ENCODE assay signal across 1 cellular context in genomic region chr6:27250955-27251671, GRCh38.
TF ChIP-seq lines count a peak whose summit lies in the region.

No MANE protein-coding gene starts in this region.

TF ChIP-seq in K562, 482 proteins besides CTCF, POLR2A, EP300 and RAD21 (continued from another document and continues in another):
- TF ChIP-seq JUN (IDR thresholded peaks at IDR 0.05; ENCODE audit: borderline replicate concordance, low read depth, low read length) (peak; percentile 39; the same call in 1 of the 2 replicates), JUN (CRISPR knock-in tag; IDR thresholded peaks at IDR 0.05; ENCODE audit: borderline replicate concordance) (no peak), ZNF212 (CRISPR knock-in tag; IDR thresholded peaks at IDR 0.05) (no peak), EZH2 (IDR thresholded peaks at IDR 0.05; ENCODE audit: borderline replicate concordance, low read depth, low read length) (no peak), CHD7 (IDR thresholded peaks at IDR 0.05; ENCODE audit: low read depth, low read length) (no peak), NR0B1 (IDR thresholded peaks at IDR 0.05; ENCODE audit: partially characterized antibody) (no peak), HEY1 (CRISPR knock-in tag; IDR thresholded peaks at IDR 0.05; ENCODE audit: borderline replicate concordance) (no peak), MTA2 (IDR thresholded peaks at IDR 0.05; ENCODE audit: low read depth) (peak; percentile 22; the same call in 1 of the 2 replicates), GABPA (tag; conservative IDR thresholded peaks at IDR 0.05; ENCODE audit: low read depth) (peak; percentile 49; the same call in 1 of the 2 replicates), BCOR (IDR thresholded peaks at IDR 0.05) (peak; percentile 67), BDP1 (IDR thresholded peaks at IDR 0.05; ENCODE audit: insufficient read depth, insufficient read length) (no peak), SAP30 (IDR thresholded peaks at IDR 0.05; ENCODE audit: borderline replicate concordance, insufficient read depth, low read depth, low read length, poor library complexity, severe bottlenecking) (peak; percentile 37), ZNF174 (CRISPR knock-in tag; IDR thresholded peaks at IDR 0.05) (no peak), SREBF1 (IDR thresholded peaks at IDR 0.05; ENCODE audit: borderline replicate concordance, low read depth, low read length) (no peak), FOXM1 (IDR thresholded peaks at IDR 0.05; ENCODE audit: low read depth) (no peak), FOXM1 (CRISPR knock-in tag; IDR thresholded peaks at IDR 0.05; ENCODE audit: low read depth) (no peak), ARHGAP35 (IDR thresholded peaks at IDR 0.05; ENCODE audit: partially characterized antibody) (no peak), RCOR1 (IDR thresholded peaks at IDR 0.05; ENCODE audit: borderline replicate concordance in 1 of 2, low read depth in 2 of 2, low read length in 2 of 2) (peak in 1 of 2 experiments; percentile 4; a peak in 2 of 4 replicates), SOX6 (IDR thresholded peaks at IDR 0.05) (peak; percentile 47; the same call in 1 of the 2 replicates), LEF1 (IDR thresholded peaks at IDR 0.05) (no peak), NBN (IDR thresholded peaks at IDR 0.05; ENCODE audit: low read depth) (peak; percentile 66), POLR2H (tag; IDR thresholded peaks at IDR 0.05; ENCODE audit: low read depth) (peak; percentile 66; the same call in 1 of the 2 replicates), ZNF146 (CRISPR knock-in tag; IDR thresholded peaks at IDR 0.05; ENCODE audit: unreplicated experiment) (no peak), SMARCE1 (IDR thresholded peaks at IDR 0.05) (peak; percentile 70), ZNF134 (CRISPR knock-in tag; conservative IDR thresholded peaks at IDR 0.05) (no peak), GATAD2A (IDR thresholded peaks at IDR 0.05) (peak; percentile 90), HSF4 (CRISPR knock-in tag; IDR thresholded peaks at IDR 0.05; ENCODE audit: borderline replicate concordance) (no peak), ZNF644 (tag; IDR thresholded peaks at IDR 0.05; ENCODE audit: low read depth) (no peak), TCFL5 (CRISPR knock-in tag; conservative IDR thresholded peaks at IDR 0.05) (no peak), FOXA1 (IDR thresholded peaks at IDR 0.05; ENCODE audit: borderline replicate concordance) (no peak), MYNN (IDR thresholded peaks at IDR 0.05) (no peak), MYNN (CRISPR knock-in tag; IDR thresholded peaks at IDR 0.05) (no peak), HDAC8 (tag; IDR thresholded peaks at IDR 0.05) (no peak)
- TF ChIP-seq, protein P1, sequence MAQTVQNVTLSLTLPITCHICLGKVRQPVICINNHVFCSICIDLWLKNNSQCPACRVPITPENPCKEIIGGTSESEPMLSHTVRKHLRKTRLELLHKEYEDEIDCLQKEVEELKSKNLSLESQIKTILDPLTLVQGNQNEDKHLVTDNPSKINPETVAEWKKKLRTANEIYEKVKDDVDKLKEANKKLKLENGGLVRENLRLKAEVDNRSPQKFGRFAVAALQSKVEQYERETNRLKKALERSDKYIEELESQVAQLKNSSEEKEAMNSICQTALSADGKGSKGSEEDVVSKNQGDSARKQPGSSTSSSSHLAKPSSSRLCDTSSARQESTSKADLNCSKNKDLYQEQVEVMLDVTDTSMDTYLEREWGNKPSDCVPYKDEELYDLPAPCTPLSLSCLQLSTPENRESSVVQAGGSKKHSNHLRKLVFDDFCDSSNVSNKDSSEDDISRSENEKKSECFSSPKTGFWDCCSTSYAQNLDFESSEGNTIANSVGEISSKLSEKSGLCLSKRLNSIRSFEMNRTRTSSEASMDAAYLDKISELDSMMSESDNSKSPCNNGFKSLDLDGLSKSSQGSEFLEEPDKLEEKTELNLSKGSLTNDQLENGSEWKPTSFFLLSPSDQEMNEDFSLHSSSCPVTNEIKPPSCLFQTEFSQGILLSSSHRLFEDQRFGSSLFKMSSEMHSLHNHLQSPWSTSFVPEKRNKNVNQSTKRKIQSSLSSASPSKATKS (CRISPR knock-in tag; IDR thresholded peaks at IDR 0.05), result no peak
- TF ChIP-seq, protein P2, sequence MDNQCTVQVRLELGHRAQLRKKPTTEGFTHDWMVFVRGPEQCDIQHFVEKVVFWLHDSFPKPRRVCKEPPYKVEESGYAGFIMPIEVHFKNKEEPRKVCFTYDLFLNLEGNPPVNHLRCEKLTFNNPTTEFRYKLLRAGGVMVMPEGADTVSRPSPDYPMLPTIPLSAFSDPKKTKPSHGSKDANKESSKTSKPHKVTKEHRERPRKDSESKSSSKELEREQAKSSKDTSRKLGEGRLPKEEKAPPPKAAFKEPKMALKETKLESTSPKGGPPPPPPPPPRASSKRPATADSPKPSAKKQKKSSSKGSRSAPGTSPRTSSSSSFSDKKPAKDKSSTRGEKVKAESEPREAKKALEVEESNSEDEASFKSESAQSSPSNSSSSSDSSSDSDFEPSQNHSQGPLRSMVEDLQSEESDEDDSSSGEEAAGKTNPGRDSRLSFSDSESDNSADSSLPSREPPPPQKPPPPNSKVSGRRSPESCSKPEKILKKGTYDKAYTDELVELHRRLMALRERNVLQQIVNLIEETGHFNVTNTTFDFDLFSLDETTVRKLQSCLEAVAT (IDR thresholded peaks at IDR 0.05), result peak in 1 of 2 experiments; percentile 50; a peak in 1 of 4 replicates
- TF ChIP-seq, protein P3, sequence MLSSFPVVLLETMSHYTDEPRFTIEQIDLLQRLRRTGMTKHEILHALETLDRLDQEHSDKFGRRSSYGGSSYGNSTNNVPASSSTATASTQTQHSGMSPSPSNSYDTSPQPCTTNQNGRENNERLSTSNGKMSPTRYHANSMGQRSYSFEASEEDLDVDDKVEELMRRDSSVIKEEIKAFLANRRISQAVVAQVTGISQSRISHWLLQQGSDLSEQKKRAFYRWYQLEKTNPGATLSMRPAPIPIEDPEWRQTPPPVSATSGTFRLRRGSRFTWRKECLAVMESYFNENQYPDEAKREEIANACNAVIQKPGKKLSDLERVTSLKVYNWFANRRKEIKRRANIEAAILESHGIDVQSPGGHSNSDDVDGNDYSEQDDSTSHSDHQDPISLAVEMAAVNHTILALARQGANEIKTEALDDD (IDR thresholded peaks at IDR 0.05), result no peak
- TF ChIP-seq, protein P4, sequence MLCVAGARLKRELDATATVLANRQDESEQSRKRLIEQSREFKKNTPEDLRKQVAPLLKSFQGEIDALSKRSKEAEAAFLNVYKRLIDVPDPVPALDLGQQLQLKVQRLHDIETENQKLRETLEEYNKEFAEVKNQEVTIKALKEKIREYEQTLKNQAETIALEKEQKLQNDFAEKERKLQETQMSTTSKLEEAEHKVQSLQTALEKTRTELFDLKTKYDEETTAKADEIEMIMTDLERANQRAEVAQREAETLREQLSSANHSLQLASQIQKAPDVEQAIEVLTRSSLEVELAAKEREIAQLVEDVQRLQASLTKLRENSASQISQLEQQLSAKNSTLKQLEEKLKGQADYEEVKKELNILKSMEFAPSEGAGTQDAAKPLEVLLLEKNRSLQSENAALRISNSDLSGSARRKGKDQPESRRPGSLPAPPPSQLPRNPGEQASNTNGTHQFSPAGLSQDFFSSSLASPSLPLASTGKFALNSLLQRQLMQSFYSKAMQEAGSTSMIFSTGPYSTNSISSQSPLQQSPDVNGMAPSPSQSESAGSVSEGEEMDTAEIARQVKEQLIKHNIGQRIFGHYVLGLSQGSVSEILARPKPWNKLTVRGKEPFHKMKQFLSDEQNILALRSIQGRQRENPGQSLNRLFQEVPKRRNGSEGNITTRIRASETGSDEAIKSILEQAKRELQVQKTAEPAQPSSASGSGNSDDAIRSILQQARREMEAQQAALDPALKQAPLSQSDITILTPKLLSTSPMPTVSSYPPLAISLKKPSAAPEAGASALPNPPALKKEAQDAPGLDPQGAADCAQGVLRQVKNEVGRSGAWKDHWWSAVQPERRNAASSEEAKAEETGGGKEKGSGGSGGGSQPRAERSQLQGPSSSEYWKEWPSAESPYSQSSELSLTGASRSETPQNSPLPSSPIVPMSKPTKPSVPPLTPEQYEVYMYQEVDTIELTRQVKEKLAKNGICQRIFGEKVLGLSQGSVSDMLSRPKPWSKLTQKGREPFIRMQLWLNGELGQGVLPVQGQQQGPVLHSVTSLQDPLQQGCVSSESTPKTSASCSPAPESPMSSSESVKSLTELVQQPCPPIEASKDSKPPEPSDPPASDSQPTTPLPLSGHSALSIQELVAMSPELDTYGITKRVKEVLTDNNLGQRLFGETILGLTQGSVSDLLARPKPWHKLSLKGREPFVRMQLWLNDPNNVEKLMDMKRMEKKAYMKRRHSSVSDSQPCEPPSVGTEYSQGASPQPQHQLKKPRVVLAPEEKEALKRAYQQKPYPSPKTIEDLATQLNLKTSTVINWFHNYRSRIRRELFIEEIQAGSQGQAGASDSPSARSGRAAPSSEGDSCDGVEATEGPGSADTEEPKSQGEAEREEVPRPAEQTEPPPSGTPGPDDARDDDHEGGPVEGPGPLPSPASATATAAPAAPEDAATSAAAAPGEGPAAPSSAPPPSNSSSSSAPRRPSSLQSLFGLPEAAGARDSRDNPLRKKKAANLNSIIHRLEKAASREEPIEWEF (CRISPR knock-in tag; IDR thresholded peaks at IDR 0.05), result no peak
